ENCODE assay signal across 8 cellular contexts in genomic region chr7:100190059-100190711, GRCh38. TPM values are rescaled to one million over a fixed set of nuclear protein-coding genes. Genes with fewer than 3 reads are reported as not detected.
DNase-seq lines count a peak whose midpoint lies in the region; TF ChIP-seq lines count a peak whose summit lies in the region.

No MANE protein-coding gene starts in this region.

- no peak for TF ChIP-seq POLR2A in prostate gland (IDR thresholded peaks at IDR 0.05)
- TF ChIP-seq POLR2A in vagina (IDR thresholded peaks at IDR 0.05), result no peak

- DNase-seq in DMS53 (lab: John Stamatoyannopoulos, UW) (peak; percentile 36), DMS53 treated with DMSO at 0.1 percent for 48 hours (lab: John Stamatoyannopoulos, UW; ENCODE audit: unreplicated experiment) (no peak), lung microvascular endothelial cell (ENCODE audit: low read depth in 2 of 2) (peak; percentile 43 to 65), SKM-1 (lab: John Stamatoyannopoulos, UW; ENCODE audit: unreplicated experiment) (no peak), prostate gland (ENCODE audit: low spot score) (no peak), vagina (ENCODE audit: extremely low spot score in 2 of 2) (no peak)
- no peak for DNase-seq in activated naive CD8-positive, alpha-beta T cell treated with anti-CD3 and anti-CD28 coated beads for 36 hours

- H3K36me3 ChIP-seq in prostate gland (no peaks in the 10 kb centered on the region), vagina (no peaks in the 10 kb centered on the region)

- H3K4me1 Mint-ChIP-seq in activated naive CD8-positive, alpha-beta T cell treated with anti-CD3 and anti-CD28 coated beads for 36 hours, result peaks cover 39% of the 10 kb centered on the region

- H3K9me3 ChIP-seq in prostate gland, result no peaks in the 10 kb centered on the region
- no peaks in the 10 kb centered on the region for H3K9me3 ChIP-seq in vagina

- WGBS in prostate gland, result 64% methylated on average over 4 of the region's 4 CpGs

- H3K27ac ChIP-seq in prostate gland (no peak overlapping the region), vagina (no peak overlapping the region)

- peak overlapping the region; percentile 86 for H3K27ac Mint-ChIP-seq in activated naive CD8-positive, alpha-beta T cell treated with anti-CD3 and anti-CD28 coated beads for 36 hours

- no peaks in the 10 kb centered on the region for H3K36me3 Mint-ChIP-seq in activated naive CD8-positive, alpha-beta T cell treated with anti-CD3 and anti-CD28 coated beads for 36 hours

- no peak overlapping the region for H3K4me3 Mint-ChIP-seq in activated naive CD8-positive, alpha-beta T cell treated with anti-CD3 and anti-CD28 coated beads for 36 hours

- TF ChIP-seq CTCF in prostate gland (IDR thresholded peaks at IDR 0.05) (peak in 2 of 4 experiments; percentile 18 to 24), vagina (IDR thresholded peaks at IDR 0.05) (no peak)

- no peaks in the 10 kb centered on the region for H3K27me3 Mint-ChIP-seq in activated naive CD8-positive, alpha-beta T cell treated with anti-CD3 and anti-CD28 coated beads for 36 hours

- H3K9me3 Mint-ChIP-seq in activated naive CD8-positive, alpha-beta T cell treated with anti-CD3 and anti-CD28 coated beads for 36 hours, result no peaks in the 10 kb centered on the region

- H3K4me1 ChIP-seq in prostate gland (replicated peaks), result no peaks in the 10 kb centered on the region
- H3K4me1 ChIP-seq in vagina, result no peaks in the 10 kb centered on the region

- H3K27me3 ChIP-seq in prostate gland (replicated peaks; ENCODE audit: insufficient read depth) (no peaks in the 10 kb centered on the region), vagina (no peaks in the 10 kb centered on the region)

- TF ChIP-seq EP300 in Ishikawa (IDR thresholded peaks at IDR 0.05; ENCODE audit: borderline replicate concordance), result no peak

- peak; percentile 34 for TF ChIP-seq RAD21 in Ishikawa (IDR thresholded peaks at IDR 0.05; ENCODE audit: low read depth)

- intact Hi-C loops in prostate gland (cut with DNase I), result no loop called here
- intact Hi-C loops in vagina (cut with DNase I), result loop anchor here (10.0 kb wide), 1 partner anchor 45 kb away; the partner anchor contains the start of gene LAMTOR4

- H3K4me3 ChIP-seq in prostate gland (no peak overlapping the region), vagina (no peak overlapping the region)

TF ChIP-seq in Ishikawa, 13 proteins besides CTCF, POLR2A, EP300 and RAD21:
- TF ChIP-seq CREB1 (IDR thresholded peaks at IDR 0.05; ENCODE audit: low read depth) (no peak), ZBTB7A (IDR thresholded peaks at IDR 0.05; ENCODE audit: low read depth) (no peak), USF1 (IDR thresholded peaks at IDR 0.05) (no peak), NFIC (IDR thresholded peaks at IDR 0.05) (no peak), TAF1 (IDR thresholded peaks at IDR 0.05; ENCODE audit: low read depth) (no peak), MAX (IDR thresholded peaks at IDR 0.05) (no peak), TCF12 (IDR thresholded peaks at IDR 0.05; ENCODE audit: low read depth) (no peak), EGR1 (IDR thresholded peaks at IDR 0.05) (no peak), REST (IDR thresholded peaks at IDR 0.05; ENCODE audit: low read depth) (no peak), YY1 (IDR thresholded peaks at IDR 0.05; ENCODE audit: low read depth) (no peak), FOXM1 (IDR thresholded peaks at IDR 0.05; ENCODE audit: borderline replicate concordance, low read depth) (no peak)
TF ChIP-seq in Ishikawa: peak in this region for 0.

RNA-seq across cellular contexts. Expression of gene STAG3, which starts 12.5 kb away (rescaled TPM):
- total RNA-seq in activated naive CD8-positive, alpha-beta T cell treated with anti-CD3 and anti-CD28 coated beads for 36 hours, result 10 to 100 TPM; 21.1 to 21.4 TPM
- 0.20 and 0.22 TPM in 2 replicates for total RNA-seq in lung microvascular endothelial cell
- total RNA-seq in prostate gland, result 10 to 100 TPM in 1 of 2 donors, 1 to 10 TPM in 1; 1.8 to 37.6 TPM
- total RNA-seq in vagina, result not detected

RNA-seq across cellular contexts. Expression of gene GPC2, which starts 13.0 kb away (rescaled TPM):
- total RNA-seq in activated naive CD8-positive, alpha-beta T cell treated with anti-CD3 and anti-CD28 coated beads for 36 hours, result 1 to 10 TPM; 3.6 to 3.9 TPM
- total RNA-seq in lung microvascular endothelial cell (1.3 and 2.2 TPM in 2 replicates), prostate gland (1 to 10 TPM; 1.7 to 2.8 TPM), vagina (7.4 TPM)

RNA-seq across cellular contexts. Expression of gene GAL3ST4, which starts 21.8 kb away (rescaled TPM):
- total RNA-seq in activated naive CD8-positive, alpha-beta T cell treated with anti-CD3 and anti-CD28 coated beads for 36 hours, result 1 to 10 TPM; 2.9 to 3.6 TPM
- total RNA-seq in lung microvascular endothelial cell, result under 0.01 and 0.22 TPM in 2 replicates
- 10 to 100 TPM in 1 of 2 donors, 1 to 10 TPM in 1; 4.1 to 10.2 TPM for total RNA-seq in prostate gland
- total RNA-seq in vagina, result 4.2 TPM

RNA-seq across cellular contexts. Expression of gene PVRIG, which starts 29.6 kb away (rescaled TPM):
- 10 to 100 TPM; 33.4 to 34.5 TPM for total RNA-seq in activated naive CD8-positive, alpha-beta T cell treated with anti-CD3 and anti-CD28 coated beads for 36 hours
- total RNA-seq in lung microvascular endothelial cell (not detected in 2 replicates), prostate gland (not detected), vagina (1.7 TPM)

RNA-seq across cellular contexts. Expression of gene TRAPPC14, which starts 31.7 kb away (rescaled TPM):
- total RNA-seq in activated naive CD8-positive, alpha-beta T cell treated with anti-CD3 and anti-CD28 coated beads for 36 hours, result 10 to 100 TPM; 17.0 to 20.0 TPM
- total RNA-seq in lung microvascular endothelial cell (3.9 and 6.0 TPM in 2 replicates), prostate gland (10 to 100 TPM; 21.2 to 43.4 TPM), vagina (18.2 TPM)

Comparison
In these comparisons a context has a peak if more than half of its experiments do, and no peak if none do; other contexts are left out.
1. DNase-seq: peak in DMS53 (single experiment) and lung microvascular endothelial cell (2 of 2); none in DMS53 treated with DMSO at 0.1 percent for 48 hours (single experiment), activated naive CD8-positive, alpha-beta T cell treated with anti-CD3 and anti-CD28 coated beads for 36 hours (single experiment), SKM-1 (single experiment), prostate gland (single experiment) and vagina (0 of 2).